In genomic region chr5:9712506-9713285, GRCh38 we compare ENCODE assay signal across 14 cellular contexts.
DNase-seq lines count a peak whose midpoint lies in the region; ATAC-seq and TF ChIP-seq lines count a peak whose summit lies in the region.
"Had no signal": no experiment of that assay in that cellular context is flagged by ENCODE, and none has a peak within 500 bp of the region (broad histone marks: within the 10 kb centered on the region; RNA-seq: fewer than 3 reads in every experiment).

No MANE protein-coding gene starts in this region.

- H3K27me3 Mint-ChIP-seq in activated naive CD4-positive, alpha-beta T cell treated with anti-CD3 and anti-CD28 coated beads, Interleukin-2, amount 10 ng/mL, durations not matched to agents 7 days and 5 days = no peaks in the 10 kb centered on the region
- H3K27me3 Mint-ChIP-seq: activated CD8-positive, alpha-beta memory T cell treated with anti-CD3 and anti-CD28 coated beads, Interleukin-2, amount 10 ng/mL, durations not matched to agents 7 days and 5 days; stimulated activated memory B cell treated with anti-CD40 and anti-IgM and Interleukin-4, amounts not matched to agents 10 μg/mL and 1 μg/mL and 100 μg/mL, for 72 hours had no signal

- WGBS in right lobe of liver (ENCODE audit: insufficient coverage, low coverage, low lambda C conversion rate, missing lambda C conversion rate) = 50% methylated on average over 12 of the region's 12 CpGs

- ATAC-seq in HG02798 (IDR thresholded peaks at IDR 0.05; ENCODE audit: poor library complexity, unreplicated experiment) = no peak
- ATAC-seq in right lobe of liver = no peak
- ATAC-seq: activated CD8-positive, alpha-beta memory T cell treated with anti-CD3 and anti-CD28 coated beads, Interleukin-2, amount 10 ng/mL, durations not matched to agents 7 days and 5 days; stimulated activated memory B cell treated with anti-CD40 and anti-IgM and Interleukin-4, amounts not matched to agents 10 μg/mL and 1 μg/mL and 100 μg/mL, for 72 hours had no signal

- no peaks in the 10 kb centered on the region for H3K4me1 Mint-ChIP-seq in activated naive CD4-positive, alpha-beta T cell treated with anti-CD3 and anti-CD28 coated beads, Interleukin-2, amount 10 ng/mL, durations not matched to agents 7 days and 5 days
- H3K4me1 Mint-ChIP-seq: activated CD8-positive, alpha-beta memory T cell treated with anti-CD3 and anti-CD28 coated beads, Interleukin-2, amount 10 ng/mL, durations not matched to agents 7 days and 5 days; CD14-positive monocyte; stimulated activated memory B cell treated with anti-CD40 and anti-IgM and Interleukin-4, amounts not matched to agents 10 μg/mL and 1 μg/mL and 100 μg/mL, for 72 hours had no signal

- H3K9me3 Mint-ChIP-seq in activated naive CD4-positive, alpha-beta T cell treated with anti-CD3 and anti-CD28 coated beads, Interleukin-2, amount 10 ng/mL, durations not matched to agents 7 days and 5 days = no peaks in the 10 kb centered on the region

- TF ChIP-seq CTCF in AG09309 (IDR thresholded peaks at IDR 0.05; ENCODE audit: control insufficient read depth, insufficient read depth, low read depth, low read length, missing control alignments) (no peak), right lobe of liver (IDR thresholded peaks at IDR 0.05) (no peak)

- H3K27ac ChIP-seq in right lobe of liver = no peak overlapping the region

- H3K27me3 ChIP-seq in right lobe of liver = no peaks in the 10 kb centered on the region

- DNase-seq in AG09309 (ENCODE audit: low read depth) = peak; percentile 76
- DNase-seq in HS-27A (ENCODE audit: low read depth) = peak; percentile 84
- peak; percentile 6 for DNase-seq in amniotic stem cell (lab: John Stamatoyannopoulos, UW)
- peak; percentile 16 for DNase-seq in glomerular visceral epithelial cell (ENCODE audit: extremely low spot score)
- no peak for DNase-seq in NCI-H345 (lab: John Stamatoyannopoulos, UW)
- no peak for DNase-seq in activated naive CD4-positive, alpha-beta T cell treated with anti-CD3 and anti-CD28 coated beads, Interleukin-2, amount 10 ng/mL, durations not matched to agents 7 days and 5 days
- DNase-seq in right lobe of liver = no peak
- DNase-seq: activated CD8-positive, alpha-beta memory T cell treated with anti-CD3 and anti-CD28 coated beads, Interleukin-2, amount 10 ng/mL, durations not matched to agents 7 days and 5 days; GDM1; NCI-H446 treated with DMSO at 0.1 percent for 48 hours; stimulated activated CD4-positive, alpha-beta T cell treated with anti-CD3 and anti-CD28 coated beads, Interleukin-2, amount 100 ng/mL, for 48 hours had no signal

- no peak overlapping the region for H3K27ac Mint-ChIP-seq in activated naive CD4-positive, alpha-beta T cell treated with anti-CD3 and anti-CD28 coated beads, Interleukin-2, amount 10 ng/mL, durations not matched to agents 7 days and 5 days
- H3K27ac Mint-ChIP-seq: activated CD8-positive, alpha-beta memory T cell treated with anti-CD3 and anti-CD28 coated beads, Interleukin-2, amount 10 ng/mL, durations not matched to agents 7 days and 5 days; CD14-positive monocyte; stimulated activated memory B cell treated with anti-CD40 and anti-IgM and Interleukin-4, amounts not matched to agents 10 μg/mL and 1 μg/mL and 100 μg/mL, for 72 hours had no signal

- no peaks in the 10 kb centered on the region for H3K36me3 ChIP-seq in right lobe of liver

- no peak overlapping the region for H3K4me3 Mint-ChIP-seq in activated naive CD4-positive, alpha-beta T cell treated with anti-CD3 and anti-CD28 coated beads, Interleukin-2, amount 10 ng/mL, durations not matched to agents 7 days and 5 days
- H3K4me3 Mint-ChIP-seq: activated CD8-positive, alpha-beta memory T cell treated with anti-CD3 and anti-CD28 coated beads, Interleukin-2, amount 10 ng/mL, durations not matched to agents 7 days and 5 days; CD14-positive monocyte; stimulated activated memory B cell treated with anti-CD40 and anti-IgM and Interleukin-4, amounts not matched to agents 10 μg/mL and 1 μg/mL and 100 μg/mL, for 72 hours had no signal

- TF ChIP-seq POLR2A in right lobe of liver (IDR thresholded peaks at IDR 0.05) = no peak

- CTCF ChIA-PET in activated naive CD4-positive, alpha-beta T cell treated with anti-CD3 and anti-CD28 coated beads, Interleukin-2, amount 10 ng/mL, durations not matched to agents 7 days and 5 days (lab: Charles Lee) = no interaction called here

- H3K4me3 ChIP-seq in AG09309 (ENCODE audit: control insufficient read depth, low read depth, low read length) (no peak overlapping the region), right lobe of liver (no peak overlapping the region)

- H3K4me1 ChIP-seq in right lobe of liver = no peaks in the 10 kb centered on the region

- no peaks in the 10 kb centered on the region for H3K36me3 Mint-ChIP-seq in activated naive CD4-positive, alpha-beta T cell treated with anti-CD3 and anti-CD28 coated beads, Interleukin-2, amount 10 ng/mL, durations not matched to agents 7 days and 5 days
- H3K36me3 Mint-ChIP-seq: activated CD8-positive, alpha-beta memory T cell treated with anti-CD3 and anti-CD28 coated beads, Interleukin-2, amount 10 ng/mL, durations not matched to agents 7 days and 5 days; CD14-positive monocyte; stimulated activated memory B cell treated with anti-CD40 and anti-IgM and Interleukin-4, amounts not matched to agents 10 μg/mL and 1 μg/mL and 100 μg/mL, for 72 hours had no signal

- no peaks in the 10 kb centered on the region for H3K9me3 ChIP-seq in right lobe of liver

- intact Hi-C loops in right lobe of liver (cut with DNase I) = no loop called here

Comparison
In these comparisons a context has a peak if more than half of its experiments do, and no peak if none do; other contexts are left out.
1. DNase-seq: peak in AG09309 (single experiment), HS-27A (single experiment), amniotic stem cell (single experiment) and glomerular visceral epithelial cell (single experiment); none in NCI-H345 (single experiment), activated naive CD4-positive, alpha-beta T cell treated with anti-CD3 and anti-CD28 coated beads, Interleukin-2, amount 10 ng/mL, durations not matched to agents 7 days and 5 days (single experiment) and right lobe of liver (0 of 3).